In genomic region chr19:28920269-28921066, GRCh38 we compare ENCODE assay signal across 19 cellular contexts.
DNase-seq lines count a peak whose midpoint lies in the region; ATAC-seq lines count a peak whose summit lies in the region.
"Had no signal": no experiment of that assay in that cellular context is flagged by ENCODE, and none has a peak within 500 bp of the region (broad histone marks: within the 10 kb centered on the region; RNA-seq: fewer than 3 reads in every experiment).

No MANE protein-coding gene starts in this region.

- DNase-seq in NCI-H526 treated with DMSO at 0.1 percent for 48 hours (lab: John Stamatoyannopoulos, UW) (peak; percentile 1), NCI-H526 (lab: John Stamatoyannopoulos, UW) (no peak), NT2/D1 (ENCODE audit: low read depth, low spot score) (peak; percentile 22), islet precursor cell (peak; percentile 59), retina (peak; percentile 71), NCI-H1105 treated with DMSO at 0.1 percent for 48 hours (lab: John Stamatoyannopoulos, UW) (no peak), NCI-H146 (lab: John Stamatoyannopoulos, UW) (no peak)
- DNase-seq: 8988T; GF-D8; left cardiac atrium; naive B cell; NCI-H187; sigmoid colon; stimulated activated naive CD8-positive, alpha-beta T cell treated with anti-CD3 and anti-CD28 coated beads, Interleukin-15, amount 100 ng/mL, for 72 hours; T-helper 9 cell; transverse colon had no signal

- no peak for ATAC-seq in HG03565 (IDR thresholded peaks at IDR 0.05; ENCODE audit: unreplicated experiment)
- ATAC-seq: left cardiac atrium; stimulated activated naive CD8-positive, alpha-beta T cell treated with anti-CD3 and anti-CD28 coated beads, Interleukin-15, amount 100 ng/mL, for 72 hours had no signal

- H3K4me3 ChIP-seq in NT2/D1 (ENCODE audit: insufficient read length, low read depth), result no peak overlapping the region
- H3K4me3 ChIP-seq: sigmoid colon, transverse colon had no signal

- no peaks in the 10 kb centered on the region for H3K9me3 ChIP-seq in NT2/D1 (ENCODE audit: insufficient read depth, low read length)
- H3K9me3 ChIP-seq: sigmoid colon, transverse colon had no signal

- no peaks in the 10 kb centered on the region for H3K27me3 ChIP-seq in NT2/D1 (ENCODE audit: insufficient read depth, insufficient read length)
- H3K27me3 ChIP-seq: sigmoid colon, transverse colon had no signal

- peaks cover 5% of the 10 kb centered on the region for H3K4me1 ChIP-seq in NT2/D1 (ENCODE audit: insufficient read depth, insufficient read length)
- H3K4me1 ChIP-seq: parathyroid adenoma, sigmoid colon, transverse colon had no signal

- H3K36me3 ChIP-seq in NT2/D1 (ENCODE audit: insufficient read depth, insufficient read length, low read length), result no peaks in the 10 kb centered on the region
- H3K36me3 ChIP-seq: sigmoid colon, transverse colon had no signal

- no peak overlapping the region for H3K9ac ChIP-seq in NT2/D1 (ENCODE audit: insufficient read length, low read depth)
- H3K9ac ChIP-seq: KMS-11, parathyroid adenoma had no signal

Comparison
In these comparisons a context has a peak if more than half of its experiments do, and no peak if none do; other contexts are left out.
1. DNase-seq: peak in NCI-H526 treated with DMSO at 0.1 percent for 48 hours (single experiment), NT2/D1 (single experiment), islet precursor cell (single experiment) and retina (single experiment); none in NCI-H526 (0 of 2), NCI-H1105 treated with DMSO at 0.1 percent for 48 hours (single experiment) and NCI-H146 (single experiment).